In the genomic region with DNA sequence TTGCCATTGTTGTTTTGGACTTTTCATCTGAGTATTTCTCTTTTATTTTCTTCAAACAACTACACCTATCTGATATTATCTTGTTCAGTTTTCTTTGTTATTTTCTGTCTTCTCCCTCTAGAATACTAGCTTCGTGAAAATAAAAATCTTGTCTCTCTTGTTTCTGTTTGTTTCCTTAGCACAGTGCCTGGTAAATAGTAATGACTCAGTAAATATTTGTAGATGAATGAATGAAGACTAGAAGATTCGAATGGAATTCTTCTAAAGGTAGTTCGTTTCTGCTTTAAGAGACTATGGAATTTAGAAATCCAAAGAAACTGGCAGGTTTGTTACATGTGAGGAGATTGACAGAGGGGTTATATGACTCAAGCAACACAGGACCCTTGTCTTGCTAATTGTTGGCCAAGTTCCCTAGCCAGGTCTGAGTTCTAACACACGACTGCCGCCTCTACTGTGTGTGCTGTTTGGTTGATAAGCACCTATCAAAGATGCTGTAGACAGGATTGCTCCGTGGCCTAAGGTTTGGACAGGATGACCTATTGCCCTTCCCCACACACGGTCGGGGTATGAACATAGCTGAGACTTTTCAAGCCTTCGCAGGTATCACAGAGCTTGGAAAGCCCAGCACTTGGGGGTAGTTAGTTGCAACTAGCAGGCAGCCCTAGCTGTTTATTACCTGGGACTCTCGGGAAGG, we compare ENCODE assay signal across 7 cellular contexts. TPM values are rescaled to one million over a fixed set of nuclear protein-coding genes. Genes with fewer than 3 reads are reported as not detected.
A peak's percentile ranks its signal among the peaks of the same experiment; 100 is the strongest.
DNase-seq lines count a peak whose midpoint lies in the region; ATAC-seq and TF ChIP-seq lines count a peak whose summit lies in the region.

No MANE protein-coding gene starts in this region.

- no peak overlapping the region for H4K5ac ChIP-seq in H9 (ENCODE audit: insufficient read length, low read depth, low read length)

- H3K27ac ChIP-seq in H9 (ENCODE audit: insufficient read length, low read depth, low read length): no peak overlapping the region
- peak overlapping the region; percentile 78 to 90 (median 84) for H3K27ac ChIP-seq in Peyer's patch

- H2BK15ac ChIP-seq in H9 (ENCODE audit: low read depth, low read length): no peak overlapping the region

- H3K36me3 ChIP-seq in Peyer's patch: no peaks in the 10 kb centered on the region

- peak overlapping the region; percentile 93 to 95 for H3K4me3 Mint-ChIP-seq in H9
- peak overlapping the region; percentile 82 for H3K4me3 Mint-ChIP-seq in endothelial cell (ENCODE audit: unreplicated experiment)
- peak overlapping the region; percentile 94 for H3K4me3 Mint-ChIP-seq in nephron progenitor cell

- peaks cover 9% of the 10 kb centered on the region; the same call in 1 of the 2 replicates for H3K79me2 ChIP-seq in H9 (ENCODE audit: insufficient read depth, low read length)

- H3K4me1 ChIP-seq in H9 (ENCODE audit: insufficient read depth, low read length): peaks cover 3% of the 10 kb centered on the region
- H3K4me1 ChIP-seq in Peyer's patch: peaks cover 0 to 16% (median 0%) of the 10 kb centered on the region in 4 donors

- peak overlapping the region; percentile 81 for H3K4me2 ChIP-seq in H9 (ENCODE audit: insufficient read depth, insufficient read length, low read length)

- no CpG with 5 or more reads among the region's 10 CpGs for WGBS in H9 (ENCODE audit: extremely low coverage, insufficient read length, low lambda C conversion rate)

- peak overlapping the region; percentile 1 for H2AFZ ChIP-seq in H9 (ENCODE audit: low read length)

- H3K4me1 Mint-ChIP-seq in H9 (peaks cover 56% of the 10 kb centered on the region in 2 experiments), endothelial cell (ENCODE audit: unreplicated experiment) (peaks cover 50% of the 10 kb centered on the region), nephron progenitor cell (peaks cover 49% of the 10 kb centered on the region)

- no peak overlapping the region for H3K23ac ChIP-seq in H9 (ENCODE audit: insufficient read length, low read depth, low read length)

- no peak overlapping the region for H2BK20ac ChIP-seq in H9 (ENCODE audit: low read depth, low read length, poor library complexity, severe bottlenecking)

- H3K9me3 ChIP-seq in H9 (ENCODE audit: control insufficient read depth, low read depth, low read length) (no peaks in the 10 kb centered on the region), Peyer's patch (no peaks in the 10 kb centered on the region)

- H2BK12ac ChIP-seq in H9 (ENCODE audit: insufficient read length, low read depth, low read length): no peak overlapping the region

- TF ChIP-seq CTCF in GM13977 (IDR thresholded peaks at IDR 0.05; ENCODE audit: extremely low read depth, insufficient read depth, missing control alignments) (no peak), H9 (conservative IDR thresholded peaks at IDR 0.05) (no peak), Peyer's patch (IDR thresholded peaks at IDR 0.05) (no peak), endothelial cell (IDR thresholded peaks at IDR 0.05; ENCODE audit: unreplicated experiment) (no peak), nephron progenitor cell (IDR thresholded peaks at IDR 0.05) (no peak)

- peaks cover 4% of the 10 kb centered on the region for H3K79me1 ChIP-seq in H9 (ENCODE audit: insufficient read depth, low read depth, low read length, poor library complexity, severe bottlenecking)

- H4K20me1 ChIP-seq in H9 (ENCODE audit: control insufficient read depth, insufficient read depth, insufficient read length): no peaks in the 10 kb centered on the region

- H2BK120ac ChIP-seq in H9 (ENCODE audit: low read depth, low read length, poor library complexity, severe bottlenecking): no peak overlapping the region

- no peaks in the 10 kb centered on the region for H3K27me3 Mint-ChIP-seq in H9 (ENCODE audit: low read depth)
- peaks cover 13% of the 10 kb centered on the region for H3K27me3 Mint-ChIP-seq in endothelial cell (ENCODE audit: unreplicated experiment)
- H3K27me3 Mint-ChIP-seq in nephron progenitor cell (ENCODE audit: low read depth, poor library complexity): peaks cover 2% of the 10 kb centered on the region

- DNase-seq in GM13977 (ENCODE audit: low spot score) (peak; percentile 28), H9 (no peak), Peyer's patch (peak in 2 of 3 donors; percentile 17 to 50), endothelial cell (ENCODE audit: low spot score) (no peak), nephron progenitor cell (no peak)

- H4K8ac ChIP-seq in H9 (replicated peaks; ENCODE audit: insufficient read length, low read depth, low read length): no peak overlapping the region

- peaks cover 8% of the 10 kb centered on the region for H3K23me2 ChIP-seq in H9 (ENCODE audit: insufficient read length, low read depth, low read length, poor library complexity, severe bottlenecking)

- no peak overlapping the region for H3K4ac ChIP-seq in H9 (ENCODE audit: low read depth, low read length)

- ATAC-seq in HG03196 (IDR thresholded peaks at IDR 0.05; ENCODE audit: unreplicated experiment): no peak
- no peak for ATAC-seq in GM18861 (IDR thresholded peaks at IDR 0.05; ENCODE audit: unreplicated experiment)

- no peak for TF ChIP-seq POLR2A in Peyer's patch (IDR thresholded peaks at IDR 0.05)

- H3K27me3 ChIP-seq in H9 (ENCODE audit: insufficient read depth, low read length) (no peaks in the 10 kb centered on the region), Peyer's patch (no peaks in the 10 kb centered on the region)

- peak overlapping the region; percentile 6 for H3K18ac ChIP-seq in H9 (ENCODE audit: insufficient read length, low read depth, low read length)

- H2AK5ac ChIP-seq in H9 (ENCODE audit: insufficient read length, low read length): no peak overlapping the region

- H4K91ac ChIP-seq in H9 (ENCODE audit: insufficient read length, low read depth, low read length): no peak overlapping the region

- H3K14ac ChIP-seq in H9 (ENCODE audit: insufficient read depth, low read length): 0 out of 2 replicates have a peak overlapping the region, but pooled peaks have one; percentile 10

- H3K9ac ChIP-seq in H9 (ENCODE audit: extremely low read depth, insufficient read length, low read length): peak overlapping the region; percentile 3

- H3K9me3 Mint-ChIP-seq in H9 (no peaks in the 10 kb centered on the region), endothelial cell (ENCODE audit: unreplicated experiment) (no peaks in the 10 kb centered on the region), nephron progenitor cell (peaks cover 10% of the 10 kb centered on the region)

- 0 out of 7 replicates have a peak, but pooled peaks cover 0 to 2% (median 0%) of the 10 kb centered on the region in 3 experiments for H3K36me3 Mint-ChIP-seq in H9 (ENCODE audit: insufficient read depth in 1 of 3, low read depth in 3 of 3)
- H3K36me3 Mint-ChIP-seq in endothelial cell (ENCODE audit: low read depth, unreplicated experiment): no peaks in the 10 kb centered on the region
- H3K36me3 Mint-ChIP-seq in nephron progenitor cell (ENCODE audit: low read depth): peaks cover 19% of the 10 kb centered on the region

- no peak overlapping the region for H3K56ac ChIP-seq in H9 (ENCODE audit: insufficient read length, low read depth, low read length)

- in situ Hi-C loops in GM13977 (cut with MboI; ENCODE audit: low pct_unique_long_range_greater_than_20kb, low sequenced_read_pairs, unreplicated experiment): no loop called here

- H3T11ph ChIP-seq in H9 (ENCODE audit: low read length): no peak overlapping the region

- no peak overlapping the region for H2BK5ac ChIP-seq in H9 (ENCODE audit: insufficient read length, low read length)

- H3K4me3 ChIP-seq in Peyer's patch: peak overlapping the region; percentile 72 to 89 (median 84)

- H3K27ac Mint-ChIP-seq in H9 (peak overlapping the region; percentile 48 to 79 (median 73); a peak in 6 of 7 replicates), endothelial cell (ENCODE audit: unreplicated experiment) (peak overlapping the region; percentile 90), nephron progenitor cell (peak overlapping the region; percentile 8)

RNA-seq across cellular contexts. Expression of gene TMEM135, which starts 0.8 kb away (rescaled TPM):
- total RNA-seq in H9 (2021) (20.9 and 25.2 TPM in 2 replicates), Peyer's patch (10 to 100 TPM; 23.1 to 58.2 (median 40.1) TPM), endothelial cell (ENCODE audit: unreplicated experiment) (49.7 TPM)

Comparison
In these comparisons a context has a peak if more than half of its experiments do, and no peak if none do; other contexts are left out.
1. DNase-seq: peak in GM13977 (single experiment) and Peyer's patch (2 of 3); none in H9 (single experiment), endothelial cell (single experiment) and nephron progenitor cell (single experiment).
2. H3K27ac Mint-ChIP-seq: peak in every context shown above with its lines; median percentile 90 in endothelial cell; 73 in H9; 8 in nephron progenitor cell.
3. Peak in every context shown above with its lines, with median percentiles within 50 percentile points of each other: H3K4me3 Mint-ChIP-seq.